In genomic region chr18:49613141-49613641, GRCh38 we compare ENCODE assay signal across 15 cellular contexts. TPM values are rescaled to one million over a fixed set of nuclear protein-coding genes. Genes with fewer than 3 reads are reported as not detected.
DNase-seq lines count a peak whose midpoint lies in the region; ATAC-seq and TF ChIP-seq lines count a peak whose summit lies in the region.
"Had no signal": no experiment of that assay in that cellular context is flagged by ENCODE, and none has a peak within 500 bp of the region (broad histone marks: within the 10 kb centered on the region; RNA-seq: fewer than 3 reads in every experiment).

No MANE protein-coding gene starts in this region.

- no peaks in the 10 kb centered on the region for H3K4me1 Mint-ChIP-seq in CD14-positive monocyte
- H3K4me1 Mint-ChIP-seq: stimulated activated naive CD8-positive, alpha-beta T cell treated with anti-CD3 and anti-CD28 coated beads, Interleukin-15, amount 100 ng/mL, for 72 hours; T-cell had no signal

- no peak overlapping the region for H3K9ac ChIP-seq in NT2/D1 (ENCODE audit: insufficient read length, low read depth)

- no peaks in the 10 kb centered on the region for H3K9me3 Mint-ChIP-seq in CD14-positive monocyte
- H3K9me3 Mint-ChIP-seq: stimulated activated naive CD8-positive, alpha-beta T cell treated with anti-CD3 and anti-CD28 coated beads, Interleukin-15, amount 100 ng/mL, for 72 hours; T-cell had no signal

- H3K4me3 Mint-ChIP-seq in CD14-positive monocyte: no peak overlapping the region
- H3K4me3 Mint-ChIP-seq: stimulated activated naive CD8-positive, alpha-beta T cell treated with anti-CD3 and anti-CD28 coated beads, Interleukin-15, amount 100 ng/mL, for 72 hours; T-cell had no signal

- H3K9me3 ChIP-seq in HEK293 (ENCODE audit: control insufficient read depth, insufficient read depth, low read depth, low read length): no peaks in the 10 kb centered on the region
- no peaks in the 10 kb centered on the region for H3K9me3 ChIP-seq in NT2/D1 (ENCODE audit: insufficient read depth, low read length)
- H3K9me3 ChIP-seq: Caco-2 had no signal

- POLR2A ChIA-PET in HEK293 (lab: Yijun Ruan, JAX): no interaction called here

- no peaks in the 10 kb centered on the region for H3K36me3 Mint-ChIP-seq in CD14-positive monocyte
- H3K36me3 Mint-ChIP-seq: T-cell had no signal

- H3K4me3 ChIP-seq in HEK293 (ENCODE audit: low read depth, low read length): no peak overlapping the region
- no peak overlapping the region for H3K4me3 ChIP-seq in NT2/D1 (ENCODE audit: insufficient read length, low read depth)

- no peak for ATAC-seq in omental fat pad (ENCODE audit: low FRiP score)
- ATAC-seq: left cardiac atrium; stimulated activated naive CD8-positive, alpha-beta T cell treated with anti-CD3 and anti-CD28 coated beads, Interleukin-15, amount 100 ng/mL, for 72 hours; T-cell had no signal

- CTCF ChIA-PET in HEK293 (lab: Yijun Ruan, JAX): interaction anchor here (0.6 to 2.6 kb wide), 7 partner anchors 8 to 148 kb away, joined by 3 to 12 read pairs (median 3); no protein-coding TSS in a partner anchor

- H3K4me1 ChIP-seq in HEK293 (ENCODE audit: control insufficient read depth, insufficient read depth, low read length) (peaks cover 18% of the 10 kb centered on the region), NT2/D1 (ENCODE audit: insufficient read depth, insufficient read length) (peaks cover 13% of the 10 kb centered on the region)
- H3K4me1 ChIP-seq: Caco-2 had no signal

- H3K27me3 ChIP-seq in NT2/D1 (ENCODE audit: insufficient read depth, insufficient read length): no peaks in the 10 kb centered on the region

- H3K27ac ChIP-seq in HEK293 (ENCODE audit: extremely low read depth, low read depth, low read length): peak overlapping the region; percentile 34

- no peak overlapping the region for H3K27ac Mint-ChIP-seq in CD14-positive monocyte
- H3K27ac Mint-ChIP-seq: stimulated activated naive CD8-positive, alpha-beta T cell treated with anti-CD3 and anti-CD28 coated beads, Interleukin-15, amount 100 ng/mL, for 72 hours; T-cell had no signal

- H3K27me3 Mint-ChIP-seq in CD14-positive monocyte (ENCODE audit: low read depth in 3 of 3): peaks cover 2 to 12% (median 5%) of the 10 kb centered on the region in 3 donors

- intact Hi-C loops in CD14-positive monocyte (cut with micrococcal nuclease): no loop called here

- H3K36me3 ChIP-seq in HEK293 (ENCODE audit: control insufficient read depth in 2 of 2, insufficient read depth in 1 of 2, low read length in 2 of 2) (no peaks in the 10 kb centered on the region), NT2/D1 (ENCODE audit: insufficient read depth, insufficient read length, low read length) (no peaks in the 10 kb centered on the region)

- DNase-seq in NT2/D1 (ENCODE audit: low read depth, low spot score) (peak; percentile 85), iPS DF 4.7 (ENCODE audit: extremely low read depth, low spot score) (peak; percentile 51), pons (ENCODE audit: low spot score) (peak; percentile 46), cerebellar cortex (ENCODE audit: low spot score) (no peak), omental fat pad (ENCODE audit: low spot score) (no peak), CD14-positive monocyte (ENCODE audit: low spot score) (no peak), GDM1 (lab: John Stamatoyannopoulos, UW) (no peak)
- DNase-seq: activated CD4-positive, alpha-beta T cell treated with anti-CD3 and anti-CD28 coated beads, Interleukin-2, amount 50 U/mL, for 1 hour; activated gamma-delta T cell; Caco-2; left cardiac atrium; stimulated activated CD4-positive, alpha-beta T cell treated with anti-CD3 and anti-CD28 coated beads, Interleukin-4, amount 100 ng/mL, for 24 hours; stimulated activated naive CD8-positive, alpha-beta T cell treated with anti-CD3 and anti-CD28 coated beads, Interleukin-15, amount 100 ng/mL, for 72 hours; T-cell had no signal

- TF ChIP-seq CTCF in HEK293 (tag by site-specific recombination; IDR thresholded peaks at IDR 0.05) (no peak), omental fat pad (IDR thresholded peaks at IDR 0.05) (no peak), CD14-positive monocyte (IDR thresholded peaks at IDR 0.05) (no peak)

TF ChIP-seq in HEK293, 187 proteins besides CTCF, POLR2A, EP300 and RAD21:
- TF ChIP-seq EGR2 (tag by site-specific recombination; IDR thresholded peaks at IDR 0.05; ENCODE audit: low read depth) (peak; percentile 48; the same call in 1 of the 2 replicates), ZNF561 (tag by site-specific recombination; IDR thresholded peaks at IDR 0.05; ENCODE audit: borderline replicate concordance) (no peak), OSR2 (tag by site-specific recombination; IDR thresholded peaks at IDR 0.05) (peak; percentile 40; the same call in 1 of the 2 replicates), ZFHX2 (tag by site-specific recombination; conservative IDR thresholded peaks at IDR 0.05) (peak; percentile 45), ZNF211 (tag by site-specific recombination; IDR thresholded peaks at IDR 0.05; ENCODE audit: low read depth) (no peak), MZF1 (tag by site-specific recombination; IDR thresholded peaks at IDR 0.05; ENCODE audit: borderline replicate concordance) (peak; percentile 63; the same call in 1 of the 2 replicates), ZBTB17 (tag by site-specific recombination; IDR thresholded peaks at IDR 0.05) (0 out of 2 replicates have a peak, but pooled peaks have one; percentile 10)
- TF ChIP-seq, protein P1, sequence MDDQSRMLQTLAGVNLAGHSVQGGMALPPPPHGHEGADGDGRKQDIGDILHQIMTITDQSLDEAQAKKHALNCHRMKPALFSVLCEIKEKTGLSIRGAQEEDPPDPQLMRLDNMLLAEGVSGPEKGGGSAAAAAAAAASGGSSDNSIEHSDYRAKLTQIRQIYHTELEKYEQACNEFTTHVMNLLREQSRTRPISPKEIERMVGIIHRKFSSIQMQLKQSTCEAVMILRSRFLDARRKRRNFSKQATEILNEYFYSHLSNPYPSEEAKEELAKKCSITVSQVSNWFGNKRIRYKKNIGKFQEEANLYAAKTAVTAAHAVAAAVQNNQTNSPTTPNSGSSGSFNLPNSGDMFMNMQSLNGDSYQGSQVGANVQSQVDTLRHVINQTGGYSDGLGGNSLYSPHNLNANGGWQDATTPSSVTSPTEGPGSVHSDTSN (CRISPR knock-in tag; IDR thresholded peaks at IDR 0.05): no peak

RNA-seq across cellular contexts. Expression of gene LIPG, which starts 51.3 kb away (rescaled TPM):
- 10 to 100 TPM in 1 of 4 donors, 1 to 10 TPM in 2, under 1 TPM in 1; 0.94 to 53.2 (median 1.2) TPM for total RNA-seq in omental fat pad
- polyA plus RNA-seq in CD14-positive monocyte: not detected

Comparison
In these comparisons a context has a peak if more than half of its experiments do, and no peak if none do; other contexts are left out.
1. DNase-seq: peak in NT2/D1 (single experiment), iPS DF 4.7 (single experiment) and pons (single experiment); none in cerebellar cortex (single experiment), omental fat pad (single experiment), CD14-positive monocyte (single experiment) and GDM1 (single experiment).